2 cellular contexts compared by ENCODE assay signal in the genomic region with DNA sequence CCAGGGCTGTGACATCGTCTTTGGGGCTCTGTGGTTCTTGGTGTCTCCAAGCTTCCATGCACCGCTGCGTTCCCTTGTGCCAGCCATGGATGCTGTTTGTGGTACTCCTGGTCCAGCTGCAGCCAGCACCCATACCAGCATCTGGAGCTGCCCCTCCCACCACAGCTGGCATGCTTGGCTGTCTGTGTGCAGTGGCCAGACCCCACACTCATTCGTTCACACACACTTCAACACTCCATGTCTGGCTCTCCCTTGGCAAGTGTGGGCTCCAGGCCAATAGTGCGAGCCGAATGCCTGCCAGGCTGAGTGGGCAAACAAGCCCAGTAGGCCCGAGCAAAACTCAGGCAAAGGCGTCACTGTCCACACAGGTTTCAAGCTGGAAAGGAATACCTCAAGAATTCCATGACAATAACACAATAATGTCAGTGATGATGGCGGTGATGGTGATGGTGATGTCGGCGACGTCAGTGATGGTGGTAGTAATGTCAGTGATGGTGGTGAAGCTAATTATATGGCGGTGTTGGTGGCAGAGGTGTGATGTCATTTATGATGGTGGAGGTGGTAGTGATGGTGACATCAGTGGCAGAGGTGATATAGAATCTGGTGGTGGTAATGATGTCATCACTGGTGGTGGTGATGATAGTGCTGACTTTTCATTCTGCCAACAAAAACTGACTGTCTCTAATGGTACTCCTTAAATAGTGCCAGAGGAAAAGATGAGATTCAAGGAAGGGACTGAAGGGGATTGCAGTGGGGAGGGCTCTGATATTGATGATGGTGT.
A peak's percentile ranks its signal among the peaks of the same experiment; 100 is the strongest.
TF ChIP-seq lines count a peak whose summit lies in the region.

No MANE protein-coding gene starts in this region.

TF ChIP-seq in HepG2, 621 proteins besides CTCF, POLR2A, EP300 and RAD21:
- TF ChIP-seq ATF7 (IDR thresholded peaks at IDR 0.05) (peak; percentile 98), ATF7 (CRISPR knock-in tag; IDR thresholded peaks at IDR 0.05) (no peak), CREB1 (IDR thresholded peaks at IDR 0.05) (peak; percentile 91), CREB1 (CRISPR knock-in tag; IDR thresholded peaks at IDR 0.05) (no peak), HNRNPK (IDR thresholded peaks at IDR 0.05; ENCODE audit: low read depth, low read length, poor library complexity, severe bottlenecking) (no peak)
- TF ChIP-seq, protein P1, sequence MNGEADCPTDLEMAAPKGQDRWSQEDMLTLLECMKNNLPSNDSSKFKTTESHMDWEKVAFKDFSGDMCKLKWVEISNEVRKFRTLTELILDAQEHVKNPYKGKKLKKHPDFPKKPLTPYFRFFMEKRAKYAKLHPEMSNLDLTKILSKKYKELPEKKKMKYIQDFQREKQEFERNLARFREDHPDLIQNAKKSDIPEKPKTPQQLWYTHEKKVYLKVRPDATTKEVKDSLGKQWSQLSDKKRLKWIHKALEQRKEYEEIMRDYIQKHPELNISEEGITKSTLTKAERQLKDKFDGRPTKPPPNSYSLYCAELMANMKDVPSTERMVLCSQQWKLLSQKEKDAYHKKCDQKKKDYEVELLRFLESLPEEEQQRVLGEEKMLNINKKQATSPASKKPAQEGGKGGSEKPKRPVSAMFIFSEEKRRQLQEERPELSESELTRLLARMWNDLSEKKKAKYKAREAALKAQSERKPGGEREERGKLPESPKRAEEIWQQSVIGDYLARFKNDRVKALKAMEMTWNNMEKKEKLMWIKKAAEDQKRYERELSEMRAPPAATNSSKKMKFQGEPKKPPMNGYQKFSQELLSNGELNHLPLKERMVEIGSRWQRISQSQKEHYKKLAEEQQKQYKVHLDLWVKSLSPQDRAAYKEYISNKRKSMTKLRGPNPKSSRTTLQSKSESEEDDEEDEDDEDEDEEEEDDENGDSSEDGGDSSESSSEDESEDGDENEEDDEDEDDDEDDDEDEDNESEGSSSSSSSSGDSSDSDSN (CRISPR knock-in tag; IDR thresholded peaks at IDR 0.05), result no peak

TF ChIP-seq in K562, 482 proteins besides CTCF, POLR2A, EP300 and RAD21:
- TF ChIP-seq PML (IDR thresholded peaks at IDR 0.05; ENCODE audit: low read length), result no peak
- TF ChIP-seq, protein P2, sequence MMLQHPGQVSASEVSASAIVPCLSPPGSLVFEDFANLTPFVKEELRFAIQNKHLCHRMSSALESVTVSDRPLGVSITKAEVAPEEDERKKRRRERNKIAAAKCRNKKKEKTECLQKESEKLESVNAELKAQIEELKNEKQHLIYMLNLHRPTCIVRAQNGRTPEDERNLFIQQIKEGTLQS (IDR thresholded peaks at IDR 0.05), result peak; percentile 55; the same call in 1 of the 2 replicates
- TF ChIP-seq, protein P2 (CRISPR knock-in tag; conservative IDR thresholded peaks at IDR 0.05), result no peak
- no peak for TF ChIP-seq ATF1 (CRISPR knock-in tag; IDR thresholded peaks at IDR 0.05)
- TF ChIP-seq ATF1 (tag; IDR thresholded peaks at IDR 0.05), result peak; percentile 22; the same call in 1 of the 2 replicates
- 0 out of 2 replicates have a peak, but pooled peaks have one; percentile 10 for TF ChIP-seq ZNF316 (IDR thresholded peaks at IDR 0.05)
